Comparison of ENCODE assay signal across 1 cellular context in genomic region chr15:70826634-70827033, GRCh38.
TF ChIP-seq lines count a peak whose summit lies in the region.

No MANE protein-coding gene starts in this region.

TF ChIP-seq in K562, 482 proteins besides CTCF, POLR2A, EP300 and RAD21 (continued from another document):
- TF ChIP-seq ATF3 (IDR thresholded peaks at IDR 0.05) = peak; percentile 51; the same call in 1 of the 2 replicates
- no peak for TF ChIP-seq ATF3 (CRISPR knock-in tag; conservative IDR thresholded peaks at IDR 0.05)
- TF ChIP-seq RUNX1 (IDR thresholded peaks at IDR 0.05; ENCODE audit: low read depth) = no peak
- TF ChIP-seq FOSL1 (tag; conservative IDR thresholded peaks at IDR 0.05) = no peak
- TF ChIP-seq HMG20A (CRISPR knock-in tag; conservative IDR thresholded peaks at IDR 0.05) = no peak
- no peak for TF ChIP-seq FOS (IDR thresholded peaks at IDR 0.05; ENCODE audit: extremely low read depth, insufficient read length)
- TF ChIP-seq U2AF1 (optimal IDR thresholded peaks at IDR 0.05; ENCODE audit: low read depth, low read length) = no peak
- TF ChIP-seq ZNF174 (CRISPR knock-in tag; IDR thresholded peaks at IDR 0.05) = no peak
- no peak for TF ChIP-seq CEBPG (CRISPR knock-in tag; IDR thresholded peaks at IDR 0.05)
- TF ChIP-seq CEBPG (tag; conservative IDR thresholded peaks at IDR 0.05 in 1 of 2, IDR thresholded peaks at IDR 0.05 in 1 of 2) = peak; percentile 73 to 86
